ENCODE assay signal across 12 cellular contexts in the genomic region with DNA sequence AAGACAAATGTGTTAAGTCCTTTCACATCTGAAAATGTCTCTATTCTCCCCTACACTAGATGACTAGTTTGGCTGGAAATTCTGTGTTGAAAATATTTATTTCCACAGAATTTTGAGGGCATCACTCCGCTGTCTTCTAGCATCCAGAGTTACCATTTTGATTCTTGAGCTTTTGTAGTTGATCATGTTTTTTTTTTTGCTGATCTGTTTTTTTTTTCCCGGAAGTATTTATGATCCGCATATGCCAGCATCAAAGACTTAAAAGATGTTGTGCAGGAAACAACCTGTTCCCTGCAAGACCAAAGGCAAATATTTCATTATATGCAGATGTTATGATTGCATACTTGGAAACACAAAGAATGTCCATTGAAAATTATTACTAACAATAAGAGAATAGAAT. TPM values are rescaled to one million over a fixed set of nuclear protein-coding genes. Genes with fewer than 3 reads are reported as not detected.
"Had no signal": no experiment of that assay in that cellular context is flagged by ENCODE, and none has a peak within 500 bp of the region (broad histone marks: within the 10 kb centered on the region; RNA-seq: fewer than 3 reads in every experiment).

No MANE protein-coding gene starts in this region.

- H3K4me3 ChIP-seq: GM23248, GM23338, HAP-1 had no signal

- H3K4me2 ChIP-seq: GM23338 had no signal

- H3K9ac ChIP-seq: GM23248 had no signal

- H3K27ac ChIP-seq: GM23248 had no signal

- ATAC-seq: GM23338, HCT116 had no signal

- H2AFZ ChIP-seq: GM23248, GM23338 had no signal

- H3K36me3 ChIP-seq: HAP-1 had no signal

- DNase-seq: GM23248, GOT3, H7, H9, HCEC 1CT, HFFc6 had no signal

- FAIRE-seq: H1, H54 had no signal

RNA-seq across cellular contexts. Expression of a gene that starts 16.7 kb away (rescaled TPM):
- total RNA-seq: GM23248, GM23338, H1, H4, H7, H9, HFFc6 had no signal
- polyA plus RNA-seq: GM23248, GM23338, H1 had no signal

RNA-seq across cellular contexts. Expression of a gene that starts 57.5 kb away (rescaled TPM):
- total RNA-seq: GM23248, GM23338, H1, H4, H7, H9, HFFc6 had no signal
- polyA plus RNA-seq: GM23248, GM23338, H1 had no signal
